In the genomic region with DNA sequence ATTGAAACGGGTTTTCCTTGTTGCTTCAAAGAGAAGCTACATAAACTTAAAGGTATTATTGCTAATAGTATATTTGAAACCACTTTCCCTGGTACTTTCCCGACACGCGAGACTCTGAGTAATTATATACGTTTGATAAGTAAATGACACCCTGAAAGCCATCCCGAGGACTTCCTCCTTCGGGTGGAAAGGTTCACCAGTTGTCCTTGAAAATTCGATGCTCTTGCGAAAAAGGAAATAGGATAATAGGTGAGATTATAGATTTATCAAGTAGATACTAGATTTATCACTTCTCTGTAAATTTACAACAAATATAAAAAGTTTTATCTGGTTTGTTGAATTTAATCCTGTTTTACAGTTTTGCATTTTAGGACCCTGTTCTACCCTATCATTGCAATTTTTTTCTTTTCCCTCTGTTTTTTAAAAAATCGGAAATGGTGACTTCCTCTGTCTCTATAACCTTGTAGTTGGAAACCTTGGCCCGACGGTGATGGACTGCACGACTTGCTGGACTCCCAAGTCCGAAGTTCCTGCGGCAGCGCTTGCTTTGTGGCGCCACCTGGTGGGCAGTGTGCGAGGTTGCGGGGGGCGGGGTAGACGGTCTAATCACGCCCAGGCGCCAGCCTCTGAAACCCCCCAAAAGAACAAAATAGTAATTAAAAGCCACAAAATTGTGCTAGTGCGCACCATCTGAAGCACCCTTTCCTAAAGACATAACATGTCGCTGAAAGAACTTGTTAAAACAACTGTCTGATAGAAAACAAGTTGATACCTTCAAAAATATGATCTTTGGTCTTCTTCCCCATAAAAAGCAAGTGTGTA, we compare ENCODE assay signal across 1 cellular context.
TF ChIP-seq lines count a peak whose summit lies in the region.

No MANE protein-coding gene starts in this region.

TF ChIP-seq in HepG2, 621 proteins besides CTCF, POLR2A, EP300 and RAD21 (continued from another document and continues in another):
- TF ChIP-seq, protein P1, sequence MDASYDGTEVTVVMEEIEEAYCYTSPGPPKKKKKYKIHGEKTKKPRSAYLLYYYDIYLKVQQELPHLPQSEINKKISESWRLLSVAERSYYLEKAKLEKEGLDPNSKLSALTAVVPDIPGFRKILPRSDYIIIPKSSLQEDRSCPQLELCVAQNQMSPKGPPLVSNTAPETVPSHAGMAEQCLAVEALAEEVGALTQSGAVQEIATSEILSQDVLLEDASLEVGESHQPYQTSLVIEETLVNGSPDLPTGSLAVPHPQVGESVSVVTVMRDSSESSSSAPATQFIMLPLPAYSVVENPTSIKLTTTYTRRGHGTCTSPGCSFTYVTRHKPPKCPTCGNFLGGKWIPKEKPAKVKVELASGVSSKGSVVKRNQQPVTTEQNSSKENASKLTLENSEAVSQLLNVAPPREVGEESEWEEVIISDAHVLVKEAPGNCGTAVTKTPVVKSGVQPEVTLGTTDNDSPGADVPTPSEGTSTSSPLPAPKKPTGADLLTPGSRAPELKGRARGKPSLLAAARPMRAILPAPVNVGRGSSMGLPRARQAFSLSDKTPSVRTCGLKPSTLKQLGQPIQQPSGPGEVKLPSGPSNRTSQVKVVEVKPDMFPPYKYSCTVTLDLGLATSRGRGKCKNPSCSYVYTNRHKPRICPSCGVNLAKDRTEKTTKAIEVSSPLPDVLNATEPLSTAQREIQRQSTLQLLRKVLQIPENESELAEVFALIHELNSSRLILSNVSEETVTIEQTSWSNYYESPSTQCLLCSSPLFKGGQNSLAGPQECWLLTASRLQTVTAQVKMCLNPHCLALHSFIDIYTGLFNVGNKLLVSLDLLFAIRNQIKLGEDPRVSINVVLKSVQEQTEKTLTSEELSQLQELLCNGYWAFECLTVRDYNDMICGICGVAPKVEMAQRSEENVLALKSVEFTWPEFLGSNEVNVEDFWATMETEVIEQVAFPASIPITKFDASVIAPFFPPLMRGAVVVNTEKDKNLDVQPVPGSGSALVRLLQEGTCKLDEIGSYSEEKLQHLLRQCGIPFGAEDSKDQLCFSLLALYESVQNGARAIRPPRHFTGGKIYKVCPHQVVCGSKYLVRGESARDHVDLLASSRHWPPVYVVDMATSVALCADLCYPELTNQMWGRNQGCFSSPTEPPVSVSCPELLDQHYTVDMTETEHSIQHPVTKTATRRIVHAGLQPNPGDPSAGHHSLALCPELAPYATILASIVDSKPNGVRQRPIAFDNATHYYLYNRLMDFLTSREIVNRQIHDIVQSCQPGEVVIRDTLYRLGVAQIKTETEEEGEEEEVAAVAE (CRISPR knock-in tag; IDR thresholded peaks at IDR 0.05; ENCODE audit: borderline replicate concordance) = no peak
- TF ChIP-seq ZNF567 (CRISPR knock-in tag; IDR thresholded peaks at IDR 0.05; ENCODE audit: borderline replicate concordance) (no peak), ZNF747 (CRISPR knock-in tag; IDR thresholded peaks at IDR 0.05; ENCODE audit: borderline replicate concordance) (no peak), ZNF274 (CRISPR knock-in tag; IDR thresholded peaks at IDR 0.05) (peak; percentile 46; the same call in 1 of the 2 replicates), ZNF430 (CRISPR knock-in tag; IDR thresholded peaks at IDR 0.05) (peak; percentile 5; the same call in 1 of the 2 replicates), KMT2A (CRISPR knock-in tag; IDR thresholded peaks at IDR 0.05) (peak; percentile 65; the same call in 1 of the 2 replicates), ZNF546 (CRISPR knock-in tag; conservative IDR thresholded peaks at IDR 0.05) (no peak), CREB1 (IDR thresholded peaks at IDR 0.05) (no peak), CREB1 (CRISPR knock-in tag; IDR thresholded peaks at IDR 0.05) (no peak), KLF6 (CRISPR knock-in tag; IDR thresholded peaks at IDR 0.05) (no peak), U2AF2 (IDR thresholded peaks at IDR 0.05; ENCODE audit: low read depth, low read length) (no peak), ZBTB7B (CRISPR knock-in tag; IDR thresholded peaks at IDR 0.05) (peak; percentile 78; the same call in 1 of the 2 replicates), PHB2 (IDR thresholded peaks at IDR 0.05; ENCODE audit: partially characterized antibody) (no peak), ZKSCAN1 (IDR thresholded peaks at IDR 0.05; ENCODE audit: low read length) (no peak), ZFP36L1 (CRISPR knock-in tag; IDR thresholded peaks at IDR 0.05) (no peak), SMARCE1 (IDR thresholded peaks at IDR 0.05; ENCODE audit: borderline replicate concordance) (no peak), RFXANK (CRISPR knock-in tag; IDR thresholded peaks at IDR 0.05) (no peak), RBAK (CRISPR knock-in tag; IDR thresholded peaks at IDR 0.05) (no peak), ZKSCAN5 (CRISPR knock-in tag; IDR thresholded peaks at IDR 0.05) (no peak), NBN (conservative IDR thresholded peaks at IDR 0.05) (no peak), ZNF431 (CRISPR knock-in tag; IDR thresholded peaks at IDR 0.05; ENCODE audit: borderline replicate concordance, low read depth) (no peak), ZNF383 (CRISPR knock-in tag; IDR thresholded peaks at IDR 0.05; ENCODE audit: borderline replicate concordance) (no peak), ZNF3 (CRISPR knock-in tag; IDR thresholded peaks at IDR 0.05) (peak; percentile 60; the same call in 1 of the 2 replicates), ZNF180 (CRISPR knock-in tag; IDR thresholded peaks at IDR 0.05; ENCODE audit: borderline replicate concordance, low read depth) (no peak), ZNF354B (CRISPR knock-in tag; IDR thresholded peaks at IDR 0.05) (no peak), ZNF225 (CRISPR knock-in tag; IDR thresholded peaks at IDR 0.05) (no peak), ZNF552 (CRISPR knock-in tag; IDR thresholded peaks at IDR 0.05; ENCODE audit: borderline replicate concordance) (no peak), SIX4 (CRISPR knock-in tag; IDR thresholded peaks at IDR 0.05) (no peak)
- TF ChIP-seq, protein P2, sequence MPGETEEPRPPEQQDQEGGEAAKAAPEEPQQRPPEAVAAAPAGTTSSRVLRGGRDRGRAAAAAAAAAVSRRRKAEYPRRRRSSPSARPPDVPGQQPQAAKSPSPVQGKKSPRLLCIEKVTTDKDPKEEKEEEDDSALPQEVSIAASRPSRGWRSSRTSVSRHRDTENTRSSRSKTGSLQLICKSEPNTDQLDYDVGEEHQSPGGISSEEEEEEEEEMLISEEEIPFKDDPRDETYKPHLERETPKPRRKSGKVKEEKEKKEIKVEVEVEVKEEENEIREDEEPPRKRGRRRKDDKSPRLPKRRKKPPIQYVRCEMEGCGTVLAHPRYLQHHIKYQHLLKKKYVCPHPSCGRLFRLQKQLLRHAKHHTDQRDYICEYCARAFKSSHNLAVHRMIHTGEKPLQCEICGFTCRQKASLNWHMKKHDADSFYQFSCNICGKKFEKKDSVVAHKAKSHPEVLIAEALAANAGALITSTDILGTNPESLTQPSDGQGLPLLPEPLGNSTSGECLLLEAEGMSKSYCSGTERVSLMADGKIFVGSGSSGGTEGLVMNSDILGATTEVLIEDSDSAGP (CRISPR knock-in tag; IDR thresholded peaks at IDR 0.05; ENCODE audit: borderline replicate concordance) = no peak
- TF ChIP-seq, protein P3, sequence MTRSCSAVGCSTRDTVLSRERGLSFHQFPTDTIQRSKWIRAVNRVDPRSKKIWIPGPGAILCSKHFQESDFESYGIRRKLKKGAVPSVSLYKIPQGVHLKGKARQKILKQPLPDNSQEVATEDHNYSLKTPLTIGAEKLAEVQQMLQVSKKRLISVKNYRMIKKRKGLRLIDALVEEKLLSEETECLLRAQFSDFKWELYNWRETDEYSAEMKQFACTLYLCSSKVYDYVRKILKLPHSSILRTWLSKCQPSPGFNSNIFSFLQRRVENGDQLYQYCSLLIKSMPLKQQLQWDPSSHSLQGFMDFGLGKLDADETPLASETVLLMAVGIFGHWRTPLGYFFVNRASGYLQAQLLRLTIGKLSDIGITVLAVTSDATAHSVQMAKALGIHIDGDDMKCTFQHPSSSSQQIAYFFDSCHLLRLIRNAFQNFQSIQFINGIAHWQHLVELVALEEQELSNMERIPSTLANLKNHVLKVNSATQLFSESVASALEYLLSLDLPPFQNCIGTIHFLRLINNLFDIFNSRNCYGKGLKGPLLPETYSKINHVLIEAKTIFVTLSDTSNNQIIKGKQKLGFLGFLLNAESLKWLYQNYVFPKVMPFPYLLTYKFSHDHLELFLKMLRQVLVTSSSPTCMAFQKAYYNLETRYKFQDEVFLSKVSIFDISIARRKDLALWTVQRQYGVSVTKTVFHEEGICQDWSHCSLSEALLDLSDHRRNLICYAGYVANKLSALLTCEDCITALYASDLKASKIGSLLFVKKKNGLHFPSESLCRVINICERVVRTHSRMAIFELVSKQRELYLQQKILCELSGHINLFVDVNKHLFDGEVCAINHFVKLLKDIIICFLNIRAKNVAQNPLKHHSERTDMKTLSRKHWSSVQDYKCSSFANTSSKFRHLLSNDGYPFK (CRISPR knock-in tag; IDR thresholded peaks at IDR 0.05; ENCODE audit: borderline replicate concordance) = no peak
- TF ChIP-seq, protein P4, sequence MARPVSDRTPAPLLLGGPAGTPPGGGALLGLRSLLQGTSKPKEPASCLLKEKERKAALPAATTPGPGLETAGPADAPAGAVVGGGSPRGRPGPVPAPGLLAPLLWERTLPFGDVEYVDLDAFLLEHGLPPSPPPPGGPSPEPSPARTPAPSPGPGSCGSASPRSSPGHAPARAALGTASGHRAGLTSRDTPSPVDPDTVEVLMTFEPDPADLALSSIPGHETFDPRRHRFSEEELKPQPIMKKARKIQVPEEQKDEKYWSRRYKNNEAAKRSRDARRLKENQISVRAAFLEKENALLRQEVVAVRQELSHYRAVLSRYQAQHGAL (CRISPR knock-in tag; IDR thresholded peaks at IDR 0.05; ENCODE audit: not compliant biosample characterization) = no peak
- TF ChIP-seq, protein P5, sequence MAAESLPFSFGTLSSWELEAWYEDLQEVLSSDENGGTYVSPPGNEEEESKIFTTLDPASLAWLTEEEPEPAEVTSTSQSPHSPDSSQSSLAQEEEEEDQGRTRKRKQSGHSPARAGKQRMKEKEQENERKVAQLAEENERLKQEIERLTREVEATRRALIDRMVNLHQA (CRISPR knock-in tag; IDR thresholded peaks at IDR 0.05) = no peak
- TF ChIP-seq, protein P6, sequence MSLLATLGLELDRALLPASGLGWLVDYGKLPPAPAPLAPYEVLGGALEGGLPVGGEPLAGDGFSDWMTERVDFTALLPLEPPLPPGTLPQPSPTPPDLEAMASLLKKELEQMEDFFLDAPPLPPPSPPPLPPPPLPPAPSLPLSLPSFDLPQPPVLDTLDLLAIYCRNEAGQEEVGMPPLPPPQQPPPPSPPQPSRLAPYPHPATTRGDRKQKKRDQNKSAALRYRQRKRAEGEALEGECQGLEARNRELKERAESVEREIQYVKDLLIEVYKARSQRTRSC (CRISPR knock-in tag; IDR thresholded peaks at IDR 0.05; ENCODE audit: low read depth) = no peak
- TF ChIP-seq, protein P7, sequence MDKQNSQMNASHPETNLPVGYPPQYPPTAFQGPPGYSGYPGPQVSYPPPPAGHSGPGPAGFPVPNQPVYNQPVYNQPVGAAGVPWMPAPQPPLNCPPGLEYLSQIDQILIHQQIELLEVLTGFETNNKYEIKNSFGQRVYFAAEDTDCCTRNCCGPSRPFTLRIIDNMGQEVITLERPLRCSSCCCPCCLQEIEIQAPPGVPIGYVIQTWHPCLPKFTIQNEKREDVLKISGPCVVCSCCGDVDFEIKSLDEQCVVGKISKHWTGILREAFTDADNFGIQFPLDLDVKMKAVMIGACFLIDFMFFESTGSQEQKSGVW (CRISPR knock-in tag; IDR thresholded peaks at IDR 0.05; ENCODE audit: borderline replicate concordance) = no peak
- TF ChIP-seq, protein P8, sequence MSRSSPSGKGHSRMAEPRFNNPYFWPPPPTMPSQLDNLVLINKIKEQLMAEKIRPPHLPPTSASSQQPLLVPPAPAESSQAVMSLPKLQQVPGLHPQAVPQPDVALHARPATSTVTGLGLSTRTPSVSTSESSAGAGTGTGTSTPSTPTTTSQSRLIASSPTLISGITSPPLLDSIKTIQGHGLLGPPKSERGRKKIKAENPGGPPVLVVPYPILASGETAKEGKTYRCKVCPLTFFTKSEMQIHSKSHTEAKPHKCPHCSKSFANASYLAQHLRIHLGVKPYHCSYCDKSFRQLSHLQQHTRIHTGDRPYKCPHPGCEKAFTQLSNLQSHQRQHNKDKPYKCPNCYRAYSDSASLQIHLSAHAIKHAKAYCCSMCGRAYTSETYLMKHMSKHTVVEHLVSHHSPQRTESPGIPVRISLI (CRISPR knock-in tag; IDR thresholded peaks at IDR 0.05; ENCODE audit: borderline replicate concordance) = no peak; the same call in 1 of the 2 replicates
- TF ChIP-seq, protein P9, sequence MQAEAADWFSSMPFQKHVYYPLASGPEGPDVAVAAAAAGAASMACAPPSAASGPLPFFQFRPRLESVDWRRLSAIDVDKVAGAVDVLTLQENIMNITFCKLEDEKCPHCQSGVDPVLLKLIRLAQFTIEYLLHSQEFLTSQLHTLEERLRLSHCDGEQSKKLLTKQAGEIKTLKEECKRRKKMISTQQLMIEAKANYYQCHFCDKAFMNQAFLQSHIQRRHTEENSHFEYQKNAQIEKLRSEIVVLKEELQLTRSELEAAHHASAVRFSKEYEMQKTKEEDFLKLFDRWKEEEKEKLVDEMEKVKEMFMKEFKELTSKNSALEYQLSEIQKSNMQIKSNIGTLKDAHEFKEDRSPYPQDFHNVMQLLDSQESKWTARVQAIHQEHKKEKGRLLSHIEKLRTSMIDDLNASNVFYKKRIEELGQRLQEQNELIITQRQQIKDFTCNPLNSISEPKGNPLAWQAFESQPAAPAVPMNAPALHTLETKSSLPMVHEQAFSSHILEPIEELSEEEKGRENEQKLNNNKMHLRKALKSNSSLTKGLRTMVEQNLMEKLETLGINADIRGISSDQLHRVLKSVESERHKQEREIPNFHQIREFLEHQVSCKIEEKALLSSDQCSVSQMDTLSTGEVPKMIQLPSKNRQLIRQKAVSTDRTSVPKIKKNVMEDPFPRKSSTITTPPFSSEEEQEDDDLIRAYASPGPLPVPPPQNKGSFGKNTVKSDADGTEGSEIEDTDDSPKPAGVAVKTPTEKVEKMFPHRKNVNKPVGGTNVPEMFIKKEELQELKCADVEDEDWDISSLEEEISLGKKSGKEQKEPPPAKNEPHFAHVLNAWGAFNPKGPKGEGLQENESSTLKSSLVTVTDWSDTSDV (CRISPR knock-in tag; IDR thresholded peaks at IDR 0.05) = no peak
- TF ChIP-seq, protein P10, sequence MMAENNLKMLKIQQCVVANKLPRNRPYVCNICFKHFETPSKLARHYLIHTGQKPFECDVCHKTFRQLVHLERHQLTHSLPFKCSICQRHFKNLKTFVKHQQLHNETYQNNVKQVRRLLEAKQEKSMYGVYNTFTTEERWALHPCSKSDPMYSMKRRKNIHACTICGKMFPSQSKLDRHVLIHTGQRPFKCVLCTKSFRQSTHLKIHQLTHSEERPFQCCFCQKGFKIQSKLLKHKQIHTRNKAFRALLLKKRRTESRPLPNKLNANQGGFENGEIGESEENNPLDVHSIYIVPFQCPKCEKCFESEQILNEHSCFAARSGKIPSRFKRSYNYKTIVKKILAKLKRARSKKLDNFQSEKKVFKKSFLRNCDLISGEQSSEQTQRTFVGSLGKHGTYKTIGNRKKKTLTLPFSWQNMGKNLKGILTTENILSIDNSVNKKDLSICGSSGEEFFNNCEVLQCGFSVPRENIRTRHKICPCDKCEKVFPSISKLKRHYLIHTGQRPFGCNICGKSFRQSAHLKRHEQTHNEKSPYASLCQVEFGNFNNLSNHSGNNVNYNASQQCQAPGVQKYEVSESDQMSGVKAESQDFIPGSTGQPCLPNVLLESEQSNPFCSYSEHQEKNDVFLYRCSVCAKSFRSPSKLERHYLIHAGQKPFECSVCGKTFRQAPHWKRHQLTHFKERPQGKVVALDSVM (CRISPR knock-in tag; IDR thresholded peaks at IDR 0.05) = no peak
- TF ChIP-seq, protein P11, sequence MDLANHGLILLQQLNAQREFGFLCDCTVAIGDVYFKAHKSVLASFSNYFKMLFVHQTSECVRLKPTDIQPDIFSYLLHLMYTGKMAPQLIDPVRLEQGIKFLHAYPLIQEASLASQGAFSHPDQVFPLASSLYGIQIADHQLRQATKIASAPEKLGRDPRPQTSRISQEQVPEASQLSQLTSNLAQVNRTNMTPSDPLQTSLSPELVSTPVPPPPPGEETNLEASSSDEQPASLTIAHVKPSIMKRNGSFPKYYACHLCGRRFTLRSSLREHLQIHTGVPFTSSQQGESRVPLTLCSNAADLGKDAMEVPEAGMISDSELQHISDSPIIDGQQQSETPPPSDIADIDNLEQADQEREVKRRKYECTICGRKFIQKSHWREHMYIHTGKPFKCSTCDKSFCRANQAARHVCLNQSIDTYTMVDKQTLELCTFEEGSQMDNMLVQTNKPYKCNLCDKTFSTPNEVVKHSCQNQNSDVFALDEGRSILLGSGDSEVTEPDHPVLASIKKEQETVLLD (CRISPR knock-in tag; IDR thresholded peaks at IDR 0.05; ENCODE audit: low read depth) = no peak
